In the genomic region with DNA sequence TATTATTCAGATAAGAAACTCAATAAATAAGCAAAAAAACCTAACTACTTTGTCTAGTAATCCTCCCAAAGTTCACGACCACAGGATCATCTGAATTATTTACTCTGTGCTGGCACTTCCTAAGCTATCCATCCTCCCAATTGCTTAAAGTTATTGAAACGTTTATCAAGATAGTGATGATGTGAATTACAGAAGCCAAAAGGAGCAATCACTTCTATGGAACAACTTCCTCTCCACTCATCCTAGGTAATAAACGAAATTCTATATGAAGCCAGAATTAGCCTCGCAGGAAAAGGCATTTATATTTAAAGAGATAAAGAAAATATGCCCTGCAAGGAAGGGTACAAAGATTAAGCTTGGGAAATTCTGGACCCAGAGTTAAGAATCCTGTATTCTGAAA, we compare ENCODE assay signal across 9 cellular contexts.
"Had no signal": no experiment of that assay in that cellular context is flagged by ENCODE, and none has a peak within 500 bp of the region (broad histone marks: within the 10 kb centered on the region; RNA-seq: fewer than 3 reads in every experiment).

No MANE protein-coding gene starts in this region.

- H3K4me1 Mint-ChIP-seq: IgD-negative memory B cell had no signal

- H3K4me2 ChIP-seq: KMS-11 had no signal

- DNase-seq: IMR-90, KBM-7, KG1 had no signal

- H3K27ac ChIP-seq: HL-60, KMS-11 had no signal

- H3K27me3 Mint-ChIP-seq: IgD-negative memory B cell had no signal

- H3K27ac Mint-ChIP-seq: IgD-negative memory B cell had no signal

- ATAC-seq: HepG2, K562 had no signal

- H3K9ac ChIP-seq: KMS-11 had no signal

- H3K4me3 ChIP-seq: K562 had no signal

- FAIRE-seq: HepG2, HTR-8/SVneo, K562 had no signal
